ENCODE assay signal across 18 cellular contexts in the genomic region with DNA sequence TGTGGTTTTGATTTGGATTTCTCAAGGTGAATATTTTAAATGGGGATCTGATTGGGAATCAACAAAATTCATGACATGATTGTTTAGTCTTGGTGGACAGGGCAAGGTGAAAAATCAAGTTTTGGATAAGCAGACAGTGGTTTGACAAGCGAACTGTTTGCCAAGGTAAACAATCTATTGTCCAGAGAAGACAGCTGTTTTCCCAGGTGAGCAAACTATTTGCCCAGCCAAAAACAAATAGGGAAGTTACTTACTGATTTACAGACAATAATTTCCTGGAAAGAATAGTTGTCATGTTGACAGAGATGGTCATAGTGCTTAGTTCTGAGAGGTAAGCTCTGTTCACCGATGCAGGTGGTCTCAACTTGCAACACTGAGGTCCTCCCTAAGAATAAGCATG.
"Had no signal": no experiment of that assay in that cellular context is flagged by ENCODE, and none has a peak within 500 bp of the region (broad histone marks: within the 10 kb centered on the region; RNA-seq: fewer than 3 reads in every experiment).

No MANE protein-coding gene starts in this region.

- H3K36me3 ChIP-seq: esophagus muscularis mucosa, left ventricle myocardium inferior, tibial nerve, uterus had no signal

- H3K4me2 ChIP-seq: hepatocyte had no signal

- H3K4me3 ChIP-seq: coronary artery, esophagus muscularis mucosa, hepatocyte, left ventricle myocardium inferior, tibial nerve, uterus had no signal

- H3K27me3 ChIP-seq: esophagus muscularis mucosa, hepatocyte, tibial nerve, uterus had no signal

- H3K9me3 ChIP-seq: esophagus muscularis mucosa, left ventricle myocardium inferior, tibial nerve, uterus had no signal

- H2AFZ ChIP-seq: hepatocyte had no signal

- H3K27ac ChIP-seq: coronary artery, esophagus muscularis mucosa, hepatocyte, left ventricle myocardium inferior, tibial nerve, uterus had no signal

- DNase-seq: activated CD4-positive, alpha-beta T cell treated with anti-CD3 and anti-CD28 coated beads, Interleukin-2, amount 50 U/mL, for 48 hours; activated CD8-positive, alpha-beta memory T cell treated with anti-CD3 and anti-CD28 coated beads, Interleukin-2, amount 10 ng/mL, durations not matched to agents 7 days and 5 days; activated effector memory CD4-positive, alpha-beta T cell treated with anti-CD3 and anti-CD28 coated beads, Interleukin-2, amount 50 U/mL, for 16 hours; activated T-cell treated with anti-CD3 and anti-CD28 coated beads, Interleukin-2, amount 50 U/mL, for 4 hours; caudate nucleus; left ventricle myocardium inferior; mesenchymal stem cell; stimulated activated CD4-positive, alpha-beta T cell treated with anti-CD3 and anti-CD28 coated beads, Interleukin-2, amount 100 ng/mL, for 48 hours; T1000; uterus had no signal

- ATAC-seq: activated CD8-positive, alpha-beta memory T cell treated with anti-CD3 and anti-CD28 coated beads, Interleukin-2, amount 10 ng/mL, durations not matched to agents 7 days and 5 days; activated naive CD4-positive, alpha-beta T cell treated with anti-CD3 and anti-CD28 coated beads, Interleukin-2, amount 50 U/mL, for 72 hours; activated T-cell treated with anti-CD3 and anti-CD28 coated beads, Interleukin-2, amount 50 U/mL, for 4 hours; natural killer cell treated with Interleukin-12 subunit alpha and Interleukin-12 subunit beta and Interleukin-15 and Interleukin-18, amount 100 ng/mL, for 72 hours; stimulated activated memory B cell treated with anti-CD40 and anti-IgM and Interleukin-4, amounts not matched to agents 10 μg/mL and 1 μg/mL and 100 μg/mL, for 72 hours had no signal

- FAIRE-seq: keratinocyte had no signal
